In genomic region chr4:166875821-166876220, GRCh38 we compare ENCODE assay signal across 1 cellular context.
TF ChIP-seq lines count a peak whose summit lies in the region.

No MANE protein-coding gene starts in this region.

TF ChIP-seq in HepG2, 621 proteins besides CTCF, POLR2A, EP300 and RAD21:
- TF ChIP-seq LBX2 (CRISPR knock-in tag; IDR thresholded peaks at IDR 0.05; ENCODE audit: borderline replicate concordance) (no peak), KDM6A (CRISPR knock-in tag; IDR thresholded peaks at IDR 0.05; ENCODE audit: low read depth) (no peak), ZBTB25 (CRISPR knock-in tag; IDR thresholded peaks at IDR 0.05) (no peak), ELF1 (CRISPR knock-in tag; IDR thresholded peaks at IDR 0.05) (no peak), ZNF329 (CRISPR knock-in tag; IDR thresholded peaks at IDR 0.05; ENCODE audit: low read depth) (no peak), ZBTB46 (CRISPR knock-in tag; IDR thresholded peaks at IDR 0.05; ENCODE audit: borderline replicate concordance) (no peak), PHB2 (IDR thresholded peaks at IDR 0.05; ENCODE audit: partially characterized antibody) (no peak), BRF2 (CRISPR knock-in tag; IDR thresholded peaks at IDR 0.05) (no peak), CERS6 (CRISPR knock-in tag; IDR thresholded peaks at IDR 0.05) (no peak), ZNF17 (CRISPR knock-in tag; IDR thresholded peaks at IDR 0.05) (no peak), FOSL2 (CRISPR knock-in tag; IDR thresholded peaks at IDR 0.05) (no peak), THRA (CRISPR knock-in tag; IDR thresholded peaks at IDR 0.05; ENCODE audit: borderline replicate concordance) (no peak), AKAP8 (CRISPR knock-in tag; IDR thresholded peaks at IDR 0.05) (no peak), ZNF383 (CRISPR knock-in tag; IDR thresholded peaks at IDR 0.05; ENCODE audit: borderline replicate concordance) (no peak), ZNF577 (CRISPR knock-in tag; IDR thresholded peaks at IDR 0.05; ENCODE audit: borderline replicate concordance, low read depth) (no peak), FOXC1 (CRISPR knock-in tag; IDR thresholded peaks at IDR 0.05; ENCODE audit: borderline replicate concordance) (no peak), NFYC (CRISPR knock-in tag; IDR thresholded peaks at IDR 0.05) (no peak), NRL (CRISPR knock-in tag; IDR thresholded peaks at IDR 0.05; ENCODE audit: borderline replicate concordance) (no peak), ZNF343 (CRISPR knock-in tag; IDR thresholded peaks at IDR 0.05) (no peak), PTBP1 (IDR thresholded peaks at IDR 0.05; ENCODE audit: low read depth, low read length, poor library complexity, severe bottlenecking) (no peak)
TF ChIP-seq in HepG2: peak in this region for 0.
